Comparison of ENCODE assay signal across 9 cellular contexts in the genomic region with DNA sequence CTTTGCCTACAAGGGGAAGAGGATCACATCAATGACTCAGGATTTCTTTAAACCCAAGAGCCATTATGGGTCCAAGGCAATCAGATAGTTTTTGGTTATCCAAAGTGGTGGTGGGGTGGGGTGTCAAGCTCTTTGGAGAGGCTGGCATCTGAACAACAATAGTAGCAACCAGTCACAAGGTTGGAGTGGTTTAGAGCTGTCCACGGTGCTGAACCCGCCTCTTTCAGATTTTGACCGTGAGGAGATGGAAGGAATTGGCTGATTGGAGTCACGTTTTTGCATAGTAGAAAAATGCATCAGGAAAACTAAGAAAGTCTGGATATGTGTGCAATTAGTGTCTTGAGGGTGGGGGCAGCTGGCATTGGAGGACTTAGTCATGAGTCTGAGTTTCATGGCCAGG.
DNase-seq lines count a peak whose midpoint lies in the region; FAIRE-seq and TF ChIP-seq lines count a peak whose summit lies in the region.
"Had no signal": no experiment of that assay in that cellular context is flagged by ENCODE, and none has a peak within 500 bp of the region (broad histone marks: within the 10 kb centered on the region; RNA-seq: fewer than 3 reads in every experiment).

No MANE protein-coding gene starts in this region.

- H3K36me3 Mint-ChIP-seq in activated CD4-positive, alpha-beta memory T cell treated with anti-CD3 and anti-CD28 coated beads, Interleukin-2, amount 10 ng/mL, durations not matched to agents 7 days and 5 days (ENCODE audit: low read depth): no peaks in the 10 kb centered on the region

- CTCF ChIA-PET in activated CD4-positive, alpha-beta memory T cell treated with anti-CD3 and anti-CD28 coated beads, Interleukin-2, amount 10 ng/mL, durations not matched to agents 7 days and 5 days (lab: Charles Lee): no interaction called here

- DNase-seq in COLO829 (ENCODE audit: low spot score) (peak; percentile 24), HuH-7 (ENCODE audit: low spot score) (peak; percentile 8), kidney tubule cell (ENCODE audit: low spot score) (peak; percentile 22), H54 (ENCODE audit: insufficient read length, low spot score) (no peak), 8988T (no peak), cortex of kidney (lab: John Stamatoyannopoulos, UW) (no peak)
- peak; percentile 55 for DNase-seq in activated CD4-positive, alpha-beta memory T cell treated with anti-CD3 and anti-CD28 coated beads, Interleukin-2, amount 10 ng/mL, durations not matched to agents 7 days and 5 days
- DNase-seq in NK-92 treated with Interleukin-12 subunit alpha and Interleukin-12 subunit beta, amount 100 ng/mL, for 24 hours (lab: John Stamatoyannopoulos, UW): no peak
- DNase-seq: NCI-H345 had no signal

- H3K9me3 Mint-ChIP-seq in activated CD4-positive, alpha-beta memory T cell treated with anti-CD3 and anti-CD28 coated beads, Interleukin-2, amount 10 ng/mL, durations not matched to agents 7 days and 5 days: peaks cover 2% of the 10 kb centered on the region

- H3K4me3 Mint-ChIP-seq in activated CD4-positive, alpha-beta memory T cell treated with anti-CD3 and anti-CD28 coated beads, Interleukin-2, amount 10 ng/mL, durations not matched to agents 7 days and 5 days: no peak overlapping the region

- POLR2A ChIA-PET in activated CD4-positive, alpha-beta memory T cell treated with anti-CD3 and anti-CD28 coated beads, Interleukin-2, amount 10 ng/mL, durations not matched to agents 7 days and 5 days (lab: Charles Lee): no interaction called here

- TF ChIP-seq POLR2A in H54 (IDR thresholded peaks at IDR 0.05; ENCODE audit: low read depth, low read length): no peak

- no peaks in the 10 kb centered on the region for H3K4me1 Mint-ChIP-seq in activated CD4-positive, alpha-beta memory T cell treated with anti-CD3 and anti-CD28 coated beads, Interleukin-2, amount 10 ng/mL, durations not matched to agents 7 days and 5 days

- no peak overlapping the region for H3K27ac Mint-ChIP-seq in activated CD4-positive, alpha-beta memory T cell treated with anti-CD3 and anti-CD28 coated beads, Interleukin-2, amount 10 ng/mL, durations not matched to agents 7 days and 5 days

- FAIRE-seq in H54 (lab: Jason Lieb, UNC): no peak

- peaks cover 13% of the 10 kb centered on the region for H3K27me3 Mint-ChIP-seq in activated CD4-positive, alpha-beta memory T cell treated with anti-CD3 and anti-CD28 coated beads, Interleukin-2, amount 10 ng/mL, durations not matched to agents 7 days and 5 days

Comparison
In these comparisons a context has a peak if more than half of its experiments do, and no peak if none do; other contexts are left out.
1. DNase-seq: peak in COLO829 (single experiment), HuH-7 (single experiment), activated CD4-positive, alpha-beta memory T cell treated with anti-CD3 and anti-CD28 coated beads, Interleukin-2, amount 10 ng/mL, durations not matched to agents 7 days and 5 days (single experiment) and kidney tubule cell (single experiment); none in H54 (single experiment), 8988T (single experiment), NK-92 treated with Interleukin-12 subunit alpha and Interleukin-12 subunit beta, amount 100 ng/mL, for 24 hours (single experiment) and cortex of kidney (single experiment).